Comparison of ENCODE assay signal across 7 cellular contexts in genomic region chr12:12983420-12984035, GRCh38. TPM values are rescaled to one million over a fixed set of nuclear protein-coding genes. Genes with fewer than 3 reads are reported as not detected.
DNase-seq lines count a peak whose midpoint lies in the region; ATAC-seq and TF ChIP-seq lines count a peak whose summit lies in the region.

No MANE protein-coding gene starts in this region.

- H3K27ac ChIP-seq in angular gyrus (ENCODE audit: low read depth, low read length) (peak overlapping the region; percentile 71), substantia nigra (ENCODE audit: low read depth, low read length, poor library complexity, severe bottlenecking) (peak overlapping the region; percentile 63)

- H3K4me3 ChIP-seq in LNCaP clone FGC (ENCODE audit: low read depth, low read length) = no peak overlapping the region

- in situ Hi-C loops in G401 (cut with HindIII; ENCODE audit: low sequenced_read_pairs) = no loop called here

- ATAC-seq in HG02759 (IDR thresholded peaks at IDR 0.05; ENCODE audit: unreplicated experiment) = no peak

- DNase-seq in G401 (ENCODE audit: low spot score) (peak; percentile 68), LNCaP clone FGC (ENCODE audit: low read depth) (no peak), hepatic stellate cell (ENCODE audit: low spot score) (peak; percentile 24), substantia nigra (lab: John Stamatoyannopoulos, UW) (peak in 23 of 49 donors; percentile 7 to 64 (median 17))
- DNase-seq in activated CD4-positive, alpha-beta T cell treated with anti-CD3 and anti-CD28 coated beads, Interleukin-2, amount 50 U/mL, for 4 hours = no peak

- TF ChIP-seq CTCF in LNCaP clone FGC (IDR thresholded peaks at IDR 0.05; ENCODE audit: control insufficient read depth, extremely low read depth, insufficient read depth) = peak; percentile 77

RNA-seq across cellular contexts. Expression of gene HEBP1, which starts 16.5 kb away (rescaled TPM):
- 44.1 and 44.6 TPM in 2 replicates for total RNA-seq in G401 (2014; rRNA removed; shearing (Covaris generic))

RNA-seq across cellular contexts. Expression of gene GPRC5D, which starts 31.6 kb away (rescaled TPM):
- not detected in 2 replicates for total RNA-seq in G401 (2014; rRNA removed; shearing (Covaris generic))

Comparison
In these comparisons a context has a peak if more than half of its experiments do, and no peak if none do; other contexts are left out.
1. DNase-seq: peak in G401 (single experiment) and hepatic stellate cell (single experiment); none in LNCaP clone FGC (single experiment) and activated CD4-positive, alpha-beta T cell treated with anti-CD3 and anti-CD28 coated beads, Interleukin-2, amount 50 U/mL, for 4 hours (0 of 2).